ENCODE assay signal across 25 cellular contexts in the genomic region with DNA sequence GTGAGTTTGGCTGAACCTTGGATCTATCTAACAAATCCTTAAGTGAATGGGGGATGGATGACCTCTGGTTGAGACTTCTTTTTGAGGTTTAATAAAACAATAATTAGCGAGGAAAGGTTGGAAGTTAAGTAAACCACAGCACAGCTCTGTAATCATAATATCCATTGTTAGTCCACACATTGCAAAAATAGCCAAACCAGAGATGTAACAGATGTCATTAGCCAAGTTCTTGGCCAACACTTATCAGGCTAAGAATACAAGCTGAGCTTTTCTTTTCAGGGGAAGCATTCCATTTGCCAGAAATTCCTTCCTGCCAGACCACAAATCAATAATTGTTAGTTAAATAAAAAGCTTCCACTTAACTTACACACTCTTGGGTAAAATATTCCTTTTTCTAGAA. TPM values are rescaled to one million over a fixed set of nuclear protein-coding genes. Genes with fewer than 3 reads are reported as not detected.
"Had no signal": no experiment of that assay in that cellular context is flagged by ENCODE, and none has a peak within 500 bp of the region (broad histone marks: within the 10 kb centered on the region; RNA-seq: fewer than 3 reads in every experiment).

No MANE protein-coding gene starts in this region.

- H3K27ac Mint-ChIP-seq: activated CD8-positive, alpha-beta T cell treated with anti-CD3 and anti-CD28 coated beads for 36 hours; activated naive CD8-positive, alpha-beta T cell treated with anti-CD3 and anti-CD28 coated beads, Interleukin-2, amount 10 ng/mL, durations not matched to agents 7 days and 5 days; activated T-cell treated with anti-CD3 and anti-CD28 coated beads, Interleukin-2, amount 50 U/mL, for 24 hours; activated T-helper 2 cell treated with anti-CD3 and anti-CD28 coated beads, Interferon-gamma antibody, Interleukin-2, Interleukin-4, amounts not matched to agents 10 μg/mL and 5 μg/mL and 100 μg/mL, durations not matched to agents 14 hours and 24 hours and 36 hours; dendritic cell treated with granulocyte-macrophage colony-stimulating factor and Interleukin-4, amounts not matched to agents 40 ng/mL and 50 ng/mL, for 4 days; naive thymus-derived CD4-positive, alpha-beta T cell had no signal

- ATAC-seq: activated CD8-positive, alpha-beta T cell treated with anti-CD3 and anti-CD28 coated beads for 36 hours; left lobe of liver; naive thymus-derived CD4-positive, alpha-beta T cell; psoas muscle; stimulated activated naive CD8-positive, alpha-beta T cell treated with anti-CD3 and anti-CD28 coated beads, Interleukin-15, Interleukin-2, amounts not matched to agents 100 U/mL and 50 U/mL, for 24 hours had no signal

- H3K4me3 Mint-ChIP-seq: activated CD8-positive, alpha-beta T cell treated with anti-CD3 and anti-CD28 coated beads for 36 hours; activated naive CD8-positive, alpha-beta T cell treated with anti-CD3 and anti-CD28 coated beads, Interleukin-2, amount 10 ng/mL, durations not matched to agents 7 days and 5 days; activated T-cell treated with anti-CD3 and anti-CD28 coated beads, Interleukin-2, amount 50 U/mL, for 24 hours; dendritic cell treated with granulocyte-macrophage colony-stimulating factor and Interleukin-4, amounts not matched to agents 40 ng/mL and 50 ng/mL, for 4 days; naive thymus-derived CD4-positive, alpha-beta T cell had no signal

- H3K27ac ChIP-seq: breast epithelium, esophagus squamous epithelium, ovary, psoas muscle, tibial artery had no signal

- H3K27me3 Mint-ChIP-seq: activated CD8-positive, alpha-beta T cell treated with anti-CD3 and anti-CD28 coated beads for 36 hours; activated T-cell treated with anti-CD3 and anti-CD28 coated beads, Interleukin-2, amount 50 U/mL, for 24 hours; dendritic cell treated with granulocyte-macrophage colony-stimulating factor and Interleukin-4, amounts not matched to agents 40 ng/mL and 50 ng/mL, for 4 days had no signal

- H3K27me3 ChIP-seq: breast epithelium, esophagus squamous epithelium, ovary, tibial artery had no signal

- H3K9me3 ChIP-seq: breast epithelium, esophagus squamous epithelium, ovary, psoas muscle, tibial artery had no signal

- H3K36me3 ChIP-seq: breast epithelium, esophagus squamous epithelium, ovary, tibial artery had no signal

- H3K4me1 ChIP-seq: breast epithelium, esophagus squamous epithelium, psoas muscle had no signal

- H3K36me3 Mint-ChIP-seq: activated naive CD8-positive, alpha-beta T cell treated with anti-CD3 and anti-CD28 coated beads, Interleukin-2, amount 10 ng/mL, durations not matched to agents 7 days and 5 days had no signal

- DNase-seq: activated CD4-positive, alpha-beta T cell treated with anti-CD3 and anti-CD28 coated beads for 48 hours; activated CD4-positive, CD25-positive, alpha-beta regulatory T cell; activated CD8-positive, alpha-beta T cell treated with anti-CD3 and anti-CD28 coated beads for 36 hours; activated naive CD4-positive, alpha-beta T cell treated with Interleukin-2 at 50 U/mL for 16 hours; activated naive CD8-positive, alpha-beta T cell treated with anti-CD3 and anti-CD28 coated beads, Interleukin-2, amount 10 ng/mL, durations not matched to agents 7 days and 5 days; activated T-cell treated with anti-CD3 and anti-CD28 coated beads, Interleukin-2, amount 50 U/mL, for 24 hours; effector memory CD4-positive, alpha-beta T cell; esophagus squamous epithelium; foreskin melanocyte; glutamatergic neuron; hippocampal formation; islet precursor cell; naive thymus-derived CD4-positive, alpha-beta T cell; ovary; psoas muscle; stimulated activated CD8-positive, alpha-beta memory T cell treated with anti-CD3 and anti-CD28 coated beads, Interleukin-4, amount 100 ng/mL, for 48 hours; stimulated activated naive CD8-positive, alpha-beta T cell treated with anti-CD3 and anti-CD28 coated beads, Interleukin-15, Interleukin-2, amounts not matched to agents 100 U/mL and 50 U/mL, for 24 hours; substantia nigra; T1000; tibial artery had no signal

- H3K4me1 Mint-ChIP-seq: activated naive CD8-positive, alpha-beta T cell treated with anti-CD3 and anti-CD28 coated beads, Interleukin-2, amount 10 ng/mL, durations not matched to agents 7 days and 5 days; naive thymus-derived CD4-positive, alpha-beta T cell had no signal

- H3K4me3 ChIP-seq: breast epithelium, esophagus squamous epithelium, ovary, psoas muscle, tibial artery had no signal

RNA-seq across cellular contexts. Expression of a gene that starts 59.1 kb away (rescaled TPM):
- total RNA-seq: activated CD8-positive, alpha-beta T cell treated with anti-CD3 and anti-CD28 coated beads for 36 hours; activated naive CD8-positive, alpha-beta T cell treated with anti-CD3 and anti-CD28 coated beads, Interleukin-2, amount 10 ng/mL, durations not matched to agents 7 days and 5 days; activated T-helper 2 cell treated with anti-CD3 and anti-CD28 coated beads, Interferon-gamma antibody, Interleukin-2, Interleukin-4, amounts not matched to agents 10 μg/mL and 5 μg/mL and 100 μg/mL, durations not matched to agents 14 hours and 24 hours and 36 hours; esophagus squamous epithelium; left lobe of liver; mononuclear cell; psoas muscle had no signal
